Comparison of ENCODE assay signal across 16 cellular contexts in the genomic region with DNA sequence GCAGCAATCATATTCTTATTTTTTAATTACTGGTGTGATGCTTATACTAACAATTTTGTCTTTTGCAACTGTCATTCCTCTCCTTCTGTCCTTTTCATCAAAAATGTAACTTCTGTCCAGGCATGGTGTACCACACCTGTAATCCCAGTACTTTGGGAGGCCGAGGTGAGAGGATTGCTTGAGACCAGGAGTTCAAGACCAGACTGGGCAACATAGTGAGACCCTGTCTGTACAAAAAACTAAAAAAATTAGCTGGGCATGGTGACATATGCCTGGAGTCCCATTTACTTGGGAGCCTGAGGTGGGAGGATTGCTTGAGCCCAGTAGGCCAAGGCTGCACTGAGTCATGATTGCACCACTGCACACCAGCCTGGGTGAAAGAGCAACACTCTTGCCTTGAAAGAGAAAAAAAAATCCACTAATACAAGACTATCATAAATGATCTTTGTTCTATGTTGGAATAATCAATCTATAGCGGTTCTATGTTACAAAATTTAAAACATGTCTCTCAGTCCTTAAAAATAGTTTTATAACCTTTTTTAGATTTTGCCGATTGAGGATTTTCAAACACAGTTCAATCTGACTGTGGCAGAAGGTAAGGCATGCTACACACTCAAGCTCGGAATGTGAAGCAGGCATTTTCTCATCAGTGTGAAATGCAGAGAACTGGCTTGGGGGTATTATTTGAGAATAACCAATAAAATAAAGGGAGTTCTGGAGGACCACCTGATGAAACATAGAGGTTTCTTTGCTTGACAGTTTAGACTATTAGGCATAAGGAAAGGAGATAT.
A peak's percentile ranks its signal among the peaks of the same experiment; 100 is the strongest.
DNase-seq lines count a peak whose midpoint lies in the region; ATAC-seq, FAIRE-seq and TF ChIP-seq lines count a peak whose summit lies in the region.
"Had no signal": no experiment of that assay in that cellular context is flagged by ENCODE, and none has a peak within 500 bp of the region (broad histone marks: within the 10 kb centered on the region; RNA-seq: fewer than 3 reads in every experiment).

No MANE protein-coding gene starts in this region.

- no peaks in the 10 kb centered on the region for H3K9me3 Mint-ChIP-seq in astrocyte (ENCODE audit: unreplicated experiment)
- H3K9me3 Mint-ChIP-seq: H9 had no signal

- peaks cover 6% of the 10 kb centered on the region for H3K4me1 Mint-ChIP-seq in astrocyte (ENCODE audit: low read depth, unreplicated experiment)
- H3K4me1 Mint-ChIP-seq: H9 had no signal

- peak; percentile 7 for DNase-seq in HCEC 1CT
- DNase-seq in astrocyte (ENCODE audit: low read depth), result no peak
- peak; percentile 27 for DNase-seq in fibroblast of pulmonary artery (ENCODE audit: low read depth)
- DNase-seq in renal cortical epithelial cell (ENCODE audit: low read depth), result peak; percentile 49
- DNase-seq in NCI-H1048 (lab: John Stamatoyannopoulos, UW), result no peak
- no peak for DNase-seq in NCI-H510A (lab: John Stamatoyannopoulos, UW)
- DNase-seq: DMS 273 treated with DMSO at 0.1 percent for 48 hours, H9, NCI-H1092 treated with DMSO at 0.1 percent for 48 hours, NCI-H2081 treated with DMSO at 0.1 percent for 48 hours, NCI-H510A treated with DMSO at 0.1 percent for 48 hours had no signal

- H3K4me2 ChIP-seq in astrocyte (ENCODE audit: low read length), result no peak overlapping the region
- H3K4me2 ChIP-seq: KMS-11 had no signal

- no peak for ATAC-seq in HG03175 (IDR thresholded peaks at IDR 0.05; ENCODE audit: unreplicated experiment)
- ATAC-seq: Panc1 had no signal

- peak overlapping the region; percentile 72 for H3K27ac Mint-ChIP-seq in astrocyte (ENCODE audit: unreplicated experiment)
- H3K27ac Mint-ChIP-seq: H9 had no signal

- H3K27me3 Mint-ChIP-seq in astrocyte (ENCODE audit: low read depth, unreplicated experiment), result no peaks in the 10 kb centered on the region

- H3K9me3 ChIP-seq in astrocyte (ENCODE audit: insufficient read depth, low read depth, low read length), result no peaks in the 10 kb centered on the region

- no peak overlapping the region for H3K4me3 ChIP-seq in astrocyte (ENCODE audit: insufficient read depth, low read depth, low read length)
- no peak overlapping the region for H3K4me3 ChIP-seq in fibroblast of pulmonary artery (replicated peaks; ENCODE audit: low read depth, low read length)

- no peak for FAIRE-seq in astrocyte (lab: Jason Lieb, UNC)
- FAIRE-seq: GM19239 had no signal

- H3K27me3 ChIP-seq in astrocyte (ENCODE audit: insufficient read depth, low read length), result no peaks in the 10 kb centered on the region

- H3K36me3 ChIP-seq in astrocyte (ENCODE audit: insufficient read depth, low read length), result no peaks in the 10 kb centered on the region

- H3K4me1 ChIP-seq in astrocyte (ENCODE audit: insufficient read depth, low read length), result no peaks in the 10 kb centered on the region

- no peaks in the 10 kb centered on the region for H3K36me3 Mint-ChIP-seq in astrocyte (ENCODE audit: low read depth, unreplicated experiment)

- no peak overlapping the region for H2AFZ ChIP-seq in astrocyte (ENCODE audit: low read depth, low read length)

- no peaks in the 10 kb centered on the region for H3K79me2 ChIP-seq in astrocyte (ENCODE audit: insufficient read depth, low read length)

- H3K27ac ChIP-seq in astrocyte (ENCODE audit: low read depth, low read length), result no peak overlapping the region
- H3K27ac ChIP-seq: C4-2B, KMS-11 had no signal

- H3K4me3 Mint-ChIP-seq in astrocyte (ENCODE audit: unreplicated experiment), result no peak overlapping the region
- H3K4me3 Mint-ChIP-seq: H9 had no signal

- no peak overlapping the region for H3K9ac ChIP-seq in astrocyte (ENCODE audit: low read length)
- H3K9ac ChIP-seq: KMS-11 had no signal

- no peaks in the 10 kb centered on the region for H4K20me1 ChIP-seq in astrocyte (ENCODE audit: insufficient read depth, low read length)

- TF ChIP-seq CTCF in astrocyte (IDR thresholded peaks at IDR 0.05; ENCODE audit: insufficient read depth, low read depth, low read length) (no peak), fibroblast of pulmonary artery (IDR thresholded peaks at IDR 0.05; ENCODE audit: low read length, missing control alignments) (no peak)

Comparison
In these comparisons a context has a peak if more than half of its experiments do, and no peak if none do; other contexts are left out.
1. DNase-seq: peak in HCEC 1CT (single experiment), fibroblast of pulmonary artery (single experiment) and renal cortical epithelial cell (single experiment); none in astrocyte (single experiment), NCI-H1048 (single experiment) and NCI-H510A (single experiment).